In the genomic region with DNA sequence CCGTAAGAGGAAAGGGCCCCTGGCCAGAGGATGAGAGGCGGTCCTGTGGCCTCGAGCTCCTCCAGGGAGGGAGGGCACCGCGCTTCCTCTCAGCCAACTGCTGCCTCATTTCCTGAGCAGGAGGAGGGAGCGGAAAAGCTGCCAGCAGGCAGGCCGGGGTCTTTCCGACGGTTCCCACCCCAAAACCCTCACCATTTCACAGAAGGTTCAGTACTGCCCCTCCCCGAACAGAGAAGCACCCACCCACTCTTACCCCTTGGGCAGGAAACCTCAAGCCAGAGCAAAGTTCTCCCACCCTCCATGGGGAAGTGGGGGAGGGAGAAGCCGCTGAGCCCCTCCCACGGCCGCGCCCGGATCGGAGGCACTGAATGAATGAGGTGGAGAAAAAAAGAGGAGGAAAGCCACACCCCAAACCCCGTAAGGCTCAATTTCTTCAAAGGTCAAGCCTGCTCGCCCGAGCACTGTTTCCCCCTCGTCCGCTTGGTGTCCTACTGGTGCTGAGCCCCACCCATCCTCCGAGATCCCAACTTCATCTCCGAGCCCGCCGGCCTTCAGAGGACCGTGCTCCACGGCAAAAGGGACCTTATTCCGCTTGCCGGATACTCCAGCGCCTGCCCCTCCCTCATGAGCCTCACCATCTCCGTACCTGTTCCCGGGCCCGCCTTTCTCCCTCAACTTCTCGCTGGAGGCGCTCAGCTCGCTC, we compare ENCODE assay signal across 8 cellular contexts. TPM values are rescaled to one million over a fixed set of nuclear protein-coding genes. Genes with fewer than 3 reads are reported as not detected.
DNase-seq lines count a peak whose midpoint lies in the region; ATAC-seq and TF ChIP-seq lines count a peak whose summit lies in the region.

No MANE protein-coding gene starts in this region.

- H3K4me1 Mint-ChIP-seq in CD8-positive, alpha-beta memory T cell = peaks cover 49 to 59% (median 57%) of the 10 kb centered on the region in 3 donors

- H3K27me3 Mint-ChIP-seq in CD8-positive, alpha-beta memory T cell = peaks cover 0 to 5% of the 10 kb centered on the region in 2 donors

- H3K4me3 Mint-ChIP-seq in CD8-positive, alpha-beta memory T cell = peak overlapping the region; percentile 100

- H3K4me1 ChIP-seq in CD8-positive, alpha-beta memory T cell (ENCODE audit: insufficient read depth, low read length) = peaks cover 51% of the 10 kb centered on the region
- H3K4me1 ChIP-seq in SJCRH30 (peaks cover 12% of the 10 kb centered on the region), osteoblast (ENCODE audit: insufficient read depth, low read length) (peaks cover 36% of the 10 kb centered on the region), thymus (ENCODE audit: control insufficient read depth, insufficient read depth, low read length) (peaks cover 36% of the 10 kb centered on the region)

- no peaks in the 10 kb centered on the region for H3K9me3 Mint-ChIP-seq in CD8-positive, alpha-beta memory T cell

- peak; percentile 59 for ATAC-seq in GM19452 (IDR thresholded peaks at IDR 0.05; ENCODE audit: unreplicated experiment)

- H2AFZ ChIP-seq in osteoblast (ENCODE audit: low read length) = peak overlapping the region; percentile 92

- H3K9me3 ChIP-seq in CD8-positive, alpha-beta memory T cell (ENCODE audit: low read length) = no peaks in the 10 kb centered on the region
- no peaks in the 10 kb centered on the region for H3K9me3 ChIP-seq in SJCRH30 (replicated peaks)
- no peaks in the 10 kb centered on the region for H3K9me3 ChIP-seq in osteoblast (ENCODE audit: low read depth, low read length)
- H3K9me3 ChIP-seq in thymus (ENCODE audit: control insufficient read depth) = no peaks in the 10 kb centered on the region

- peak; percentile 57 to 77 (median 71) for DNase-seq in CD8-positive, alpha-beta memory T cell
- peak; percentile 85 for DNase-seq in HT-29 (ENCODE audit: low spot score)
- peak; percentile 81 to 83 for DNase-seq in SJCRH30
- peak; percentile 80 for DNase-seq in activated naive CD4-positive, alpha-beta T cell treated with Interleukin-2 at 50 U/mL for 16 hours
- peak; percentile 58 for DNase-seq in globus pallidus (ENCODE audit: low spot score)
- DNase-seq in osteoblast (ENCODE audit: insufficient read length, low spot score, missing footprints) = peak; percentile 90

- peak overlapping the region; percentile 94 for H3K4me2 ChIP-seq in osteoblast (ENCODE audit: insufficient read depth, low read length)

- TF ChIP-seq CTCF in osteoblast (IDR thresholded peaks at IDR 0.05; ENCODE audit: extremely low read depth, low read depth, low read length) = no peak

- peaks cover 52% of the 10 kb centered on the region for H4K20me1 ChIP-seq in osteoblast (ENCODE audit: insufficient read depth, low read length)

- H3K27ac Mint-ChIP-seq in CD8-positive, alpha-beta memory T cell = peak overlapping the region; percentile 94 to 100 (median 100)

- H3K27ac ChIP-seq in CD8-positive, alpha-beta memory T cell (ENCODE audit: low read depth, low read length) = peak overlapping the region; percentile 92
- H3K27ac ChIP-seq in SJCRH30 (peak overlapping the region; percentile 51), osteoblast (ENCODE audit: low read depth, low read length) (peak overlapping the region; percentile 81), thymus (ENCODE audit: low read depth) (peak overlapping the region; percentile 93)

- H3K4me3 ChIP-seq in CD8-positive, alpha-beta memory T cell (ENCODE audit: low read length) = peak overlapping the region; percentile 85
- H3K4me3 ChIP-seq in SJCRH30 (peak overlapping the region; percentile 78), osteoblast (ENCODE audit: insufficient read depth, low read length) (peak overlapping the region; percentile 95), thymus (ENCODE audit: low read length) (peak overlapping the region; percentile 62)

- POLR2A ChIA-PET in CD8-positive, alpha-beta memory T cell (lab: Charles Lee) = interaction anchor here (0.6 to 3.2 kb wide), 6 partner anchors 22 to 399 kb away, joined by 3 to 13 read pairs (median 6); a partner anchor contains a TSS

- H3K36me3 Mint-ChIP-seq in CD8-positive, alpha-beta memory T cell = peaks cover 0 to 41% (median 0%) of the 10 kb centered on the region in 3 donors

- H3K79me2 ChIP-seq in osteoblast (ENCODE audit: insufficient read depth, low read length) = peaks cover 55% of the 10 kb centered on the region

- H3K27me3 ChIP-seq in CD8-positive, alpha-beta memory T cell (ENCODE audit: insufficient read depth, low read length, poor library complexity, severe bottlenecking) = no peaks in the 10 kb centered on the region
- H3K27me3 ChIP-seq in SJCRH30 (no peaks in the 10 kb centered on the region), osteoblast (ENCODE audit: insufficient read depth, low read length) (peaks cover 6% of the 10 kb centered on the region), thymus (ENCODE audit: control insufficient read depth, insufficient read depth) (no peaks in the 10 kb centered on the region)

- CTCF ChIA-PET in CD8-positive, alpha-beta memory T cell (lab: Charles Lee) = no interaction called here

- H3K36me3 ChIP-seq in CD8-positive, alpha-beta memory T cell (ENCODE audit: insufficient read depth, low read length) = peaks cover 4% of the 10 kb centered on the region
- H3K36me3 ChIP-seq in SJCRH30 (peaks cover 12% of the 10 kb centered on the region), osteoblast (ENCODE audit: insufficient read depth, low read length) (peaks cover 14% of the 10 kb centered on the region), thymus (ENCODE audit: control insufficient read depth, insufficient read depth) (peaks cover 7% of the 10 kb centered on the region)

- WGBS in thymus = under 1% methylated on average over 36 of the region's 36 CpGs

RNA-seq across cellular contexts. Expression of a gene that starts 9.4 kb away (rescaled TPM):
- 100 to 1,000 TPM; 802 to 863 TPM for total RNA-seq in CD8-positive, alpha-beta memory T cell
- 948 TPM for polyA plus RNA-seq in CD8-positive, alpha-beta memory T cell
- 308 and 315 TPM in 2 replicates for total RNA-seq in HT-29 (2014; rRNA removed; shearing (Covaris generic))
- 248 and 262 TPM in 2 replicates for total RNA-seq in SJCRH30 (2014; rRNA removed; shearing (Covaris generic))
- 299 and 306 TPM in 2 replicates for total RNA-seq in osteoblast
- polyA plus RNA-seq in thymus = 304 TPM

RNA-seq across cellular contexts. Expression of a gene that starts 23.6 kb away (rescaled TPM):
- total RNA-seq in CD8-positive, alpha-beta memory T cell = not detected
- polyA plus RNA-seq in CD8-positive, alpha-beta memory T cell = not detected
- total RNA-seq in HT-29 (2014; rRNA removed; shearing (Covaris generic)) = not detected in 2 replicates
- not detected in 2 replicates for total RNA-seq in SJCRH30 (2014; rRNA removed; shearing (Covaris generic))
- total RNA-seq in osteoblast = not detected in 2 replicates
- polyA plus RNA-seq in thymus = not detected

RNA-seq across cellular contexts. Expression of a gene that starts 27.6 kb away (rescaled TPM):
- total RNA-seq in CD8-positive, alpha-beta memory T cell = under 1 TPM in 1 of 2 experiments, not detected in 1; 0.09 TPM
- polyA plus RNA-seq in CD8-positive, alpha-beta memory T cell = 0.06 TPM
- not detected in 2 replicates for total RNA-seq in HT-29 (2014; rRNA removed; shearing (Covaris generic))
- 0.04 TPM in 1 of 2 replicates, not detected in the other for total RNA-seq in SJCRH30 (2014; rRNA removed; shearing (Covaris generic))
- under 0.01 TPM in 2 replicates for total RNA-seq in osteoblast
- 0.05 TPM for polyA plus RNA-seq in thymus

RNA-seq across cellular contexts. Expression of a gene that starts 38.3 kb away (rescaled TPM):
- total RNA-seq in CD8-positive, alpha-beta memory T cell = 100 to 1,000 TPM; 258 to 277 TPM
- 63.0 TPM for polyA plus RNA-seq in CD8-positive, alpha-beta memory T cell
- total RNA-seq in HT-29 (2014; rRNA removed; shearing (Covaris generic)) = 73.0 and 74.9 TPM in 2 replicates
- total RNA-seq in SJCRH30 (2014; rRNA removed; shearing (Covaris generic)) = 114 and 129 TPM in 2 replicates
- 88.3 and 98.1 TPM in 2 replicates for total RNA-seq in osteoblast
- polyA plus RNA-seq in thymus = 50.1 TPM

Comparison
In these comparisons a context has a peak if more than half of its experiments do, and no peak if none do; other contexts are left out.
1. Peak in every context shown above with its lines: DNase-seq, ATAC-seq, H3K4me3 ChIP-seq and H3K27ac ChIP-seq.